9 cellular contexts compared by ENCODE assay signal in the genomic region with DNA sequence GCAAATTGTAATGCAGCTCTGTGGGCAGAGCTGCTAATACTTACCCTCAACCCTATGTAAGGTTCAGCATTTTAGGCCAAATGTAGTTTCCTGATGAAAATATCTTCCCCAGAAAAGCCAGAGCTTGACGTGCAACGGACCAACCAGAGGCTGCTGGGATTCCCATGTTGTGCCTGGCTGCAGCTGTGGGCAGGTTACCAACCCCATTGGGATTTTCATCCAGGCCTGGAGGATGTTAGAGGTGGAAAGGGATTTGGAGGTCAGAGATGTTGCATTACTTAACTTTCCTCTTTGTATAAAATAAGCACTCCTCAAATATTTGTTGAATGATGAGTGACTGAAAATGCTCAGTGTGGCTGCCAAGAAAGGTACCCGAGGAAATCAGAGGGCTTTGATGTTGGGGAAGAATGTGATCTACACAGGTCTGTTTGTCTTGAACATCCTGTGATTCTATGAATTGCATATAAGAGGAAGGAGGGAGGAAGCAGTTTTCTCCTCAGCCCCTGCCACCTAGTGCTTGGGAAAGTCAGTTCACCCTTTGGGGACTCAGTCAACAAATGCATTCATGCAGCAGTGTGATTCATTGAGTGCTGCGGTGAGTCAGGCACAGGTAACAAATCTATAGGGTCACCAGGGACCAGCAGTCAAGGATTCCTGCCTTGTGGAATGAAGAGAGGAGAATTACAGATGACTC.
A peak's percentile ranks its signal among the peaks of the same experiment; 100 is the strongest.
DNase-seq lines count a peak whose midpoint lies in the region; ATAC-seq and TF ChIP-seq lines count a peak whose summit lies in the region.
"Had no signal": no experiment of that assay in that cellular context is flagged by ENCODE, and none has a peak within 500 bp of the region (broad histone marks: within the 10 kb centered on the region; RNA-seq: fewer than 3 reads in every experiment).

No MANE protein-coding gene starts in this region.

- ATAC-seq in GM23338: peak; percentile 91
- ATAC-seq in GM19328 (IDR thresholded peaks at IDR 0.05; ENCODE audit: unreplicated experiment): no peak
- no peak for ATAC-seq in HG03342 (IDR thresholded peaks at IDR 0.05; ENCODE audit: unreplicated experiment)

- WGBS in SK-N-SH (ENCODE audit: low lambda C conversion rate): 73% methylated on average over 4 of the region's 4 CpGs
- WGBS in hepatocyte (ENCODE audit: low lambda C conversion rate, missing lambda C conversion rate): 42% methylated on average over 4 of the region's 4 CpGs
- WGBS in tibial nerve, 2 donors: 60 to 62% methylated on average over 4 of the region's 4 CpGs

- H3K4me2 ChIP-seq in GM23338 (no peak overlapping the region), SK-N-SH (no peak overlapping the region), hepatocyte (no peak overlapping the region)

- H3K9me2 ChIP-seq in GM23338 (ENCODE audit: insufficient read depth) (peaks cover 4% of the 10 kb centered on the region; the same call in 1 of the 2 replicates), SK-N-SH (no peaks in the 10 kb centered on the region), hepatocyte (replicated peaks; ENCODE audit: insufficient read depth) (no peaks in the 10 kb centered on the region)

- POLR2A ChIA-PET in SK-N-SH (lab: Yijun Ruan, JAX): no interaction called here

- no peaks in the 10 kb centered on the region for H4K20me1 ChIP-seq in GM23338 (replicated peaks; ENCODE audit: insufficient read depth)
- H4K20me1 ChIP-seq in SK-N-SH (ENCODE audit: insufficient read depth): no peaks in the 10 kb centered on the region
- no peaks in the 10 kb centered on the region for H4K20me1 ChIP-seq in hepatocyte (ENCODE audit: insufficient read depth, poor library complexity, severe bottlenecking)

- no peak for TF ChIP-seq POLR2A in tibial nerve (IDR thresholded peaks at IDR 0.05)

- H3K9ac ChIP-seq in SK-N-SH: no peak overlapping the region

- no peak overlapping the region for H3K27ac Mint-ChIP-seq in GM23338
- H3K27ac Mint-ChIP-seq: memory B cell had no signal

- no peak for DNase-seq in AG09319 (ENCODE audit: extremely low read depth, low read depth)
- DNase-seq in GM23338 (ENCODE audit: low spot score): peak; percentile 57
- no peak for DNase-seq in SK-N-SH
- DNase-seq in hepatocyte (ENCODE audit: low spot score): peak; percentile 78
- DNase-seq in NCI-H187 treated with DMSO at 0.1 percent for 48 hours (lab: John Stamatoyannopoulos, UW): no peak
- no peak for DNase-seq in tibial nerve (ENCODE audit: low spot score in 2 of 2)

- H3K79me2 ChIP-seq in GM23338 (replicated peaks; ENCODE audit: insufficient read depth) (no peaks in the 10 kb centered on the region), SK-N-SH (ENCODE audit: insufficient read depth) (no peaks in the 10 kb centered on the region), hepatocyte (no peaks in the 10 kb centered on the region)

- CTCF ChIA-PET in SK-N-SH (lab: Yijun Ruan, JAX): interaction anchor here (0.6 to 1.3 kb wide), 3 partner anchors 16 to 473 kb away, joined by 3 to 5 read pairs (median 3); no protein-coding TSS in a partner anchor

- H3K4me3 Mint-ChIP-seq in GM23338: no peak overlapping the region
- H3K4me3 Mint-ChIP-seq: memory B cell had no signal

- no peaks in the 10 kb centered on the region for H3K27me3 ChIP-seq in GM23338 (ENCODE audit: insufficient read depth)
- H3K27me3 ChIP-seq in SK-N-SH (ENCODE audit: insufficient read depth): no peaks in the 10 kb centered on the region
- H3K27me3 ChIP-seq in hepatocyte: no peaks in the 10 kb centered on the region
- no peaks in the 10 kb centered on the region for H3K27me3 ChIP-seq in tibial nerve

- H3K36me3 Mint-ChIP-seq in GM23338 (ENCODE audit: low read depth): no peaks in the 10 kb centered on the region
- H3K36me3 Mint-ChIP-seq: memory B cell had no signal

- H2AFZ ChIP-seq in GM23338: no peak overlapping the region
- H2AFZ ChIP-seq in SK-N-SH (ENCODE audit: low read depth): no peak overlapping the region
- H2AFZ ChIP-seq in hepatocyte: no peak overlapping the region

- no peak overlapping the region for H3K4me3 ChIP-seq in GM23338
- H3K4me3 ChIP-seq in SK-N-SH (ENCODE audit: low read depth in 2 of 2, low read length in 1 of 2): no peak overlapping the region
- no peak overlapping the region for H3K4me3 ChIP-seq in hepatocyte
- no peak overlapping the region for H3K4me3 ChIP-seq in tibial nerve

- TF ChIP-seq EP300 in SK-N-SH (IDR thresholded peaks at IDR 0.05; ENCODE audit: borderline replicate concordance in 1 of 2, low read depth in 1 of 2, low read length in 1 of 2): no peak
- no peak for TF ChIP-seq EP300 in tibial nerve (IDR thresholded peaks at IDR 0.05)

- H3F3A ChIP-seq in GM23338 (replicated peaks; ENCODE audit: low read depth): no peaks in the 10 kb centered on the region
- no peaks in the 10 kb centered on the region for H3F3A ChIP-seq in SK-N-SH (replicated peaks; ENCODE audit: insufficient read depth)

- no peaks in the 10 kb centered on the region for H3K27me3 Mint-ChIP-seq in GM23338 (ENCODE audit: insufficient read depth, low read depth, poor library complexity)

- TF ChIP-seq CTCF in AG09319 (IDR thresholded peaks at IDR 0.05; ENCODE audit: low read depth, low read length): peak; percentile 26
- peak; percentile 47 to 58 for TF ChIP-seq CTCF in GM23338 (conservative IDR thresholded peaks at IDR 0.05; ENCODE audit: low read depth in 2 of 2)
- TF ChIP-seq CTCF in SK-N-SH (IDR thresholded peaks at IDR 0.05): peak; percentile 48
- peak; percentile 49 for TF ChIP-seq CTCF in hepatocyte (IDR thresholded peaks at IDR 0.05; ENCODE audit: poor library complexity)
- TF ChIP-seq CTCF in tibial nerve (IDR thresholded peaks at IDR 0.05): no peak

- TF ChIP-seq RAD21 in SK-N-SH (IDR thresholded peaks at IDR 0.05; ENCODE audit: low read length): peak; percentile 45

- H3K9me3 Mint-ChIP-seq in GM23338: no peaks in the 10 kb centered on the region
- H3K9me3 Mint-ChIP-seq: memory B cell had no signal

- H3K4me1 ChIP-seq in GM23338 (ENCODE audit: insufficient read depth) (no peaks in the 10 kb centered on the region), SK-N-SH (ENCODE audit: control insufficient read depth in 1 of 2, insufficient read depth in 2 of 2, low read depth in 1 of 2, low read length in 1 of 2) (peaks cover 5 to 35% of the 10 kb centered on the region in 2 experiments; a peak in 3 of 4 replicates), hepatocyte (ENCODE audit: insufficient read depth) (peaks cover 3% of the 10 kb centered on the region), tibial nerve (peaks cover 0 to 7% (median 0%) of the 10 kb centered on the region in 4 donors)

- H3K36me3 ChIP-seq in GM23338 (ENCODE audit: insufficient read depth) (no peaks in the 10 kb centered on the region), SK-N-SH (replicated peaks in 1 of 2; ENCODE audit: control insufficient read depth in 1 of 2, insufficient read depth in 2 of 2, low read length in 1 of 2) (no peaks in the 10 kb centered on the region), hepatocyte (replicated peaks; ENCODE audit: insufficient read depth, low read depth) (no peaks in the 10 kb centered on the region), tibial nerve (no peaks in the 10 kb centered on the region)

- H3K9me3 ChIP-seq in SK-N-SH (no peaks in the 10 kb centered on the region), hepatocyte (ENCODE audit: low read depth) (no peaks in the 10 kb centered on the region), tibial nerve (no peaks in the 10 kb centered on the region)

- no peak overlapping the region for H3K27ac ChIP-seq in GM23338 (ENCODE audit: low read depth)
- H3K27ac ChIP-seq in SK-N-SH (ENCODE audit: low read depth in 2 of 2, low read length in 1 of 2): peak overlapping the region in 1 of 2 experiments; percentile 68; a peak in 2 of 4 replicates
- H3K27ac ChIP-seq in hepatocyte: peak overlapping the region; percentile 45
- no peak overlapping the region for H3K27ac ChIP-seq in tibial nerve

- H3K4me1 Mint-ChIP-seq in GM23338: peaks cover 7% of the 10 kb centered on the region; the same call in 2 of the 3 replicates
- H3K4me1 Mint-ChIP-seq: memory B cell had no signal

TF ChIP-seq in GM23338, 12 proteins besides CTCF, POLR2A, EP300 and RAD21 (continues in another document):
- TF ChIP-seq EZH2phosphoT487 (IDR thresholded peaks at IDR 0.05; ENCODE audit: unreplicated experiment): no peak

TF ChIP-seq in SK-N-SH, 30 proteins besides CTCF, POLR2A, EP300 and RAD21:
- TF ChIP-seq, protein P1, sequence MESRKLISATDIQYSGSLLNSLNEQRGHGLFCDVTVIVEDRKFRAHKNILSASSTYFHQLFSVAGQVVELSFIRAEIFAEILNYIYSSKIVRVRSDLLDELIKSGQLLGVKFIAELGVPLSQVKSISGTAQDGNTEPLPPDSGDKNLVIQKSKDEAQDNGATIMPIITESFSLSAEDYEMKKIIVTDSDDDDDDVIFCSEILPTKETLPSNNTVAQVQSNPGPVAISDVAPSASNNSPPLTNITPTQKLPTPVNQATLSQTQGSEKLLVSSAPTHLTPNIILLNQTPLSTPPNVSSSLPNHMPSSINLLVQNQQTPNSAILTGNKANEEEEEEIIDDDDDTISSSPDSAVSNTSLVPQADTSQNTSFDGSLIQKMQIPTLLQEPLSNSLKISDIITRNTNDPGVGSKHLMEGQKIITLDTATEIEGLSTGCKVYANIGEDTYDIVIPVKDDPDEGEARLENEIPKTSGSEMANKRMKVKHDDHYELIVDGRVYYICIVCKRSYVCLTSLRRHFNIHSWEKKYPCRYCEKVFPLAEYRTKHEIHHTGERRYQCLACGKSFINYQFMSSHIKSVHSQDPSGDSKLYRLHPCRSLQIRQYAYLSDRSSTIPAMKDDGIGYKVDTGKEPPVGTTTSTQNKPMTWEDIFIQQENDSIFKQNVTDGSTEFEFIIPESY (IDR thresholded peaks at IDR 0.05; ENCODE audit: borderline replicate concordance, low read depth): no peak
- TF ChIP-seq FOSL2 (IDR thresholded peaks at IDR 0.05; ENCODE audit: borderline replicate concordance, low read depth) (peak; percentile 36; the same call in 1 of the 2 replicates), SMC3 (IDR thresholded peaks at IDR 0.05; ENCODE audit: low read depth, low read length) (peak; percentile 36; the same call in 1 of the 2 replicates)

Comparison
In these comparisons a context has a peak if more than half of its experiments do, and no peak if none do; other contexts are left out.
1. DNase-seq: peak in GM23338 (single experiment) and hepatocyte (single experiment); none in AG09319 (single experiment), SK-N-SH (single experiment), NCI-H187 treated with DMSO at 0.1 percent for 48 hours (single experiment) and tibial nerve (0 of 2).
2. CTCF ChIP-seq: peak in AG09319 (single experiment), GM23338 (2 of 2), SK-N-SH (single experiment) and hepatocyte (single experiment); none in tibial nerve (0 of 5).